8 cellular contexts compared by ENCODE assay signal in genomic region chr18:22813648-22814328, GRCh38.
DNase-seq lines count a peak whose midpoint lies in the region; ATAC-seq and TF ChIP-seq lines count a peak whose summit lies in the region.

No MANE protein-coding gene starts in this region.

- no peak overlapping the region for H3K27ac ChIP-seq in mesendoderm (ENCODE audit: low read depth, low read length)

- in situ Hi-C loops in T47D (cut with HindIII; ENCODE audit: low pct_unique_long_range_greater_than_20kb, low sequenced_read_pairs) = no loop called here

- H3K4ac ChIP-seq in mesendoderm (ENCODE audit: low read depth, low read length) = no peak overlapping the region

- H2BK5ac ChIP-seq in mesendoderm (ENCODE audit: low read length) = no peak overlapping the region

- no peak overlapping the region for H3K9ac ChIP-seq in mesendoderm (ENCODE audit: low read length)

- no peak for ATAC-seq in HG03097 (IDR thresholded peaks at IDR 0.05; ENCODE audit: low FRiP score, unreplicated experiment)

- H3K27me3 ChIP-seq in GM06990 (replicated peaks; ENCODE audit: control insufficient read depth, insufficient read depth, low read length) (no peaks in the 10 kb centered on the region), mesendoderm (ENCODE audit: insufficient read depth, low read length, poor library complexity) (no peaks in the 10 kb centered on the region)

- H4K8ac ChIP-seq in mesendoderm (ENCODE audit: low read depth, low read length) = no peak overlapping the region

- H3K36me3 ChIP-seq in GM06990 (ENCODE audit: control insufficient read depth, insufficient read depth, low read length) (no peaks in the 10 kb centered on the region), mesendoderm (ENCODE audit: control insufficient read depth, insufficient read depth, low read length) (no peaks in the 10 kb centered on the region)

- no peaks in the 10 kb centered on the region for H3K4me1 ChIP-seq in mesendoderm (ENCODE audit: control insufficient read depth, low read depth, low read length)

- TF ChIP-seq CTCF in GM06990 (IDR thresholded peaks at IDR 0.05; ENCODE audit: insufficient read depth, low read length, poor library complexity, severe bottlenecking) = peak; percentile 61

- H3K4me2 ChIP-seq in mesendoderm (ENCODE audit: low read length) = no peak overlapping the region

- H3K79me2 ChIP-seq in mesendoderm (ENCODE audit: control insufficient read depth, insufficient read depth, low read length) = no peaks in the 10 kb centered on the region

- H4K5ac ChIP-seq in mesendoderm (ENCODE audit: low read length) = no peak overlapping the region

- H3K23ac ChIP-seq in mesendoderm (ENCODE audit: low read length) = no peak overlapping the region

- H2BK15ac ChIP-seq in mesendoderm (replicated peaks; ENCODE audit: low read depth) = no peak overlapping the region

- no peak overlapping the region for H3K18ac ChIP-seq in mesendoderm (ENCODE audit: low read length)

- no peaks in the 10 kb centered on the region for H3K79me1 ChIP-seq in mesendoderm (ENCODE audit: low read length)

- H3K4me3 ChIP-seq in GM06990 (replicated peaks; ENCODE audit: low read depth, low read length) (no peak overlapping the region), mesendoderm (ENCODE audit: low read length) (no peak overlapping the region)

- DNase-seq in AG08396 (ENCODE audit: low spot score) (peak; percentile 41), GM06990 (ENCODE audit: extremely low read depth, insufficient read length) (no peak), NCI-H1105 treated with DMSO at 0.1 percent for 48 hours (lab: John Stamatoyannopoulos, UW) (peak; percentile 79), T47D (ENCODE audit: low read depth in 1 of 2, low spot score in 1 of 2) (peak; percentile 9 to 72), mesendoderm (peak; percentile 53), NCI-H2029 (lab: John Stamatoyannopoulos, UW) (no peak)
- no peak for DNase-seq in activated CD4-positive, alpha-beta T cell treated with anti-CD3 and anti-CD28 coated beads for 48 hours

- H2BK120ac ChIP-seq in mesendoderm (ENCODE audit: low read depth, low read length) = no peak overlapping the region

- no CpG with 5 or more reads among the region's 6 CpGs for WGBS in mesendoderm (ENCODE audit: extremely low coverage, insufficient coverage, low lambda C conversion rate)

- no peak overlapping the region for H3K56ac ChIP-seq in mesendoderm (ENCODE audit: low read length)

- no peak overlapping the region for H2AK5ac ChIP-seq in mesendoderm (ENCODE audit: low read length)

Comparison
In these comparisons a context has a peak if more than half of its experiments do, and no peak if none do; other contexts are left out.
1. DNase-seq: peak in AG08396 (single experiment), NCI-H1105 treated with DMSO at 0.1 percent for 48 hours (single experiment), T47D (2 of 2) and mesendoderm (single experiment); none in GM06990 (single experiment), NCI-H2029 (single experiment) and activated CD4-positive, alpha-beta T cell treated with anti-CD3 and anti-CD28 coated beads for 48 hours (single experiment).